8 cellular contexts compared by ENCODE assay signal in genomic region chr5:156402387-156402921, GRCh38.
DNase-seq lines count a peak whose midpoint lies in the region; ATAC-seq, FAIRE-seq and TF ChIP-seq lines count a peak whose summit lies in the region.

No MANE protein-coding gene starts in this region.

- no peaks in the 10 kb centered on the region for H3K27me3 Mint-ChIP-seq in stimulated activated naive B cell treated with anti-CD40 and anti-IgM and Interleukin-4, amounts not matched to agents 10 μg/mL and 1 μg/mL and 100 μg/mL, for 72 hours

- ATAC-seq in GM18861 (IDR thresholded peaks at IDR 0.05; ENCODE audit: unreplicated experiment) (peak; percentile 96), HG02642 (IDR thresholded peaks at IDR 0.05; ENCODE audit: poor library complexity, unreplicated experiment) (peak; percentile 98), GM12878 (peak; percentile 96)
- peak; percentile 90 to 94 for ATAC-seq in stimulated activated naive B cell treated with anti-CD40 and anti-IgM and Interleukin-4, amounts not matched to agents 10 μg/mL and 1 μg/mL and 100 μg/mL, for 72 hours (replicated peaks)

- RAD21 ChIA-PET in GM12878 (lab: Charles Lee; ENCODE audit: unreplicated experiment): interaction anchor here (0.6 to 1.6 kb wide), 4 partner anchors 25 to 531 kb away, joined by 3 to 7 read pairs (median 3); no protein-coding TSS in a partner anchor

- peaks cover 5 to 10% of the 10 kb centered on the region in 2 donors for H3K4me1 Mint-ChIP-seq in stimulated activated naive B cell treated with anti-CD40 and anti-IgM and Interleukin-4, amounts not matched to agents 10 μg/mL and 1 μg/mL and 100 μg/mL, for 72 hours

- no peak for TF ChIP-seq POLR2A in GM12878 (IDR thresholded peaks at IDR 0.05; ENCODE audit: low read depth, low read length)
- no peak for TF ChIP-seq POLR2A in tibial nerve (IDR thresholded peaks at IDR 0.05)

- H3K4me3 Mint-ChIP-seq in stimulated activated naive B cell treated with anti-CD40 and anti-IgM and Interleukin-4, amounts not matched to agents 10 μg/mL and 1 μg/mL and 100 μg/mL, for 72 hours: peak overlapping the region; percentile 24 to 33

- peak; percentile 89 for FAIRE-seq in GM12878 (lab: Jason Lieb, UNC)

- CTCF ChIA-PET in GM12878 (lab: Yijun Ruan, JAX): no interaction called here

- H4K20me1 ChIP-seq in GM12878 (ENCODE audit: control insufficient read depth, insufficient read depth): no peaks in the 10 kb centered on the region

- peak overlapping the region; percentile 89 for H3K4me2 ChIP-seq in GM12878 (ENCODE audit: control insufficient read depth, insufficient read depth)

- in situ Hi-C loops in GM12878 (cut with MboI): no loop called here

- 0 out of 2 replicates have a peak, but pooled peaks have one; percentile 27 for TF ChIP-seq RAD21 in GM12878 (IDR thresholded peaks at IDR 0.05; ENCODE audit: insufficient read depth, low read depth, low read length)

- no peaks in the 10 kb centered on the region for H3K36me3 Mint-ChIP-seq in stimulated activated naive B cell treated with anti-CD40 and anti-IgM and Interleukin-4, amounts not matched to agents 10 μg/mL and 1 μg/mL and 100 μg/mL, for 72 hours

- H3K4me3 ChIP-seq in GM12878 (peak overlapping the region; percentile 24; the same call in 1 of the 2 replicates), tibial nerve (no peak overlapping the region)

- SMC1A ChIA-PET in GM12878 (lab: Charles Lee; ENCODE audit: uncharacterized antibody, unreplicated experiment): interaction anchor here (1.1 to 1.7 kb wide), 4 partner anchors 8 to 50 kb away, joined by 4 to 5 read pairs (median 4); no protein-coding TSS in a partner anchor

- WGBS in GM12878 (ENCODE audit: insufficient coverage, insufficient replicate concordance, low lambda C conversion rate, missing lambda C conversion rate): under 1% methylated on average over 8 of the region's 8 CpGs
- WGBS in tibial nerve, 2 donors: 80 to 82% methylated on average over 8 of the region's 8 CpGs

- intact Hi-C loops in GM12878 (cut with micrococcal nuclease; ENCODE audit: unreplicated experiment): loop anchor here (1.0 to 10.0 kb wide), 3 partner anchors 26 to 732 kb away; no protein-coding TSS in a partner anchor

- H3K27ac ChIP-seq in GM12878 (ENCODE audit: control insufficient read depth, insufficient read depth) (no peak overlapping the region; the same call in 1 of the 2 replicates), tibial nerve (no peak overlapping the region)

- H3K27me3 ChIP-seq in GM12878 (replicated peaks in 1 of 2; ENCODE audit: control insufficient read depth in 2 of 2, insufficient read depth in 2 of 2, low read length in 1 of 2) (no peaks in the 10 kb centered on the region), tibial nerve (no peaks in the 10 kb centered on the region)

- no peaks in the 10 kb centered on the region for H3K36me3 ChIP-seq in GM12878 (ENCODE audit: control insufficient read depth in 2 of 2, insufficient read depth in 2 of 2, low read length in 1 of 2)
- H3K36me3 ChIP-seq in tibial nerve: no peaks in the 10 kb centered on the region

- H3K79me2 ChIP-seq in GM12878 (ENCODE audit: control insufficient read depth, insufficient read depth, low read length): no peaks in the 10 kb centered on the region

- no peak overlapping the region for H3K9ac ChIP-seq in GM12878 (ENCODE audit: control insufficient read depth, insufficient read depth, low read length)

- POLR2A ChIA-PET in GM12878 (lab: Charles Lee): interaction anchor here (1.2 kb wide), 1 partner anchor 80 kb away, joined by 6 read pairs; no protein-coding TSS in a partner anchor

- H3K4me1 ChIP-seq in GM12878 (ENCODE audit: control insufficient read depth, insufficient read depth, low read length): peaks cover 15% of the 10 kb centered on the region
- no peaks in the 10 kb centered on the region for H3K4me1 ChIP-seq in tibial nerve

- peak overlapping the region; percentile 90 for H2AFZ ChIP-seq in GM12878 (ENCODE audit: control insufficient read depth, low read depth, low read length)

- DNase-seq in NCI-H748 (lab: John Stamatoyannopoulos, UW; ENCODE audit: unreplicated experiment) (peak; percentile 88), GM12878 (ENCODE audit: low read depth, low spot score) (peak; percentile 87), MV-4-11 (lab: John Stamatoyannopoulos, UW) (no peak), tibial nerve (ENCODE audit: low spot score in 2 of 2) (no peak), HUDEP-2 (lab: John Stamatoyannopoulos, UW; ENCODE audit: unreplicated experiment in 76 of 76) (no peak)
- peak; percentile 59 for DNase-seq in stimulated activated naive B cell treated with anti-CD40 and anti-IgM and Interleukin-4, amounts not matched to agents 10 μg/mL and 1 μg/mL and 100 μg/mL, for 72 hours

- H3K9me3 Mint-ChIP-seq in stimulated activated naive B cell treated with anti-CD40 and anti-IgM and Interleukin-4, amounts not matched to agents 10 μg/mL and 1 μg/mL and 100 μg/mL, for 72 hours: peaks cover 0 to 5% of the 10 kb centered on the region in 2 donors

- TF ChIP-seq CTCF in GM12878 (IDR thresholded peaks at IDR 0.05 in 2 of 3, conservative IDR thresholded peaks at IDR 0.05 in 1 of 3; ENCODE audit: control insufficient read depth in 2 of 3, extremely low read depth in 1 of 3, insufficient read depth in 1 of 3, low read depth in 3 of 3, low read length in 3 of 3) (no peak), tibial nerve (IDR thresholded peaks at IDR 0.05) (no peak)

- no peaks in the 10 kb centered on the region for H3K9me3 ChIP-seq in GM12878 (replicated peaks; ENCODE audit: control insufficient read depth, insufficient read depth, low read length)
- no peaks in the 10 kb centered on the region for H3K9me3 ChIP-seq in tibial nerve

- no TSS peak for BruUV-seq in GM12878 (replicated peaks; lab: Mats Ljungman, UMichigan)

- H3K27ac Mint-ChIP-seq in stimulated activated naive B cell treated with anti-CD40 and anti-IgM and Interleukin-4, amounts not matched to agents 10 μg/mL and 1 μg/mL and 100 μg/mL, for 72 hours: peak overlapping the region; percentile 78

- TF ChIP-seq EP300 in GM12878 (IDR thresholded peaks at IDR 0.05; ENCODE audit: borderline replicate concordance in 1 of 2, control insufficient read depth in 1 of 2, low read depth in 2 of 2, low read length in 2 of 2): peak; percentile 26 to 56; a peak in 1 of 4 replicates
- no peak for TF ChIP-seq EP300 in tibial nerve (IDR thresholded peaks at IDR 0.05)

TF ChIP-seq in GM12878, 131 proteins besides CTCF, POLR2A, EP300 and RAD21 (continues in another document):
- TF ChIP-seq PAX8 (IDR thresholded peaks at IDR 0.05) (no peak), HCFC1 (IDR thresholded peaks at IDR 0.05; ENCODE audit: low read length) (no peak), RUNX3 (IDR thresholded peaks at IDR 0.05; ENCODE audit: low read length) (peak; percentile 41; the same call in 1 of the 2 replicates), DPF2 (IDR thresholded peaks at IDR 0.05) (peak; percentile 54; the same call in 1 of the 2 replicates), EZH2 (IDR thresholded peaks at IDR 0.05; ENCODE audit: borderline replicate concordance, control insufficient read depth, low read depth, low read length) (no peak), ATF2 (IDR thresholded peaks at IDR 0.05; ENCODE audit: low read length) (peak; percentile 80), RELB (IDR thresholded peaks at IDR 0.05; ENCODE audit: low read depth) (peak; percentile 97), SUPT20H (IDR thresholded peaks at IDR 0.05; ENCODE audit: borderline replicate concordance, control insufficient read depth, low read depth, low read length) (no peak)

Comparison
In these comparisons a context has a peak if more than half of its experiments do, and no peak if none do; other contexts are left out.
1. DNase-seq: peak in NCI-H748 (single experiment), GM12878 (single experiment) and stimulated activated naive B cell treated with anti-CD40 and anti-IgM and Interleukin-4, amounts not matched to agents 10 μg/mL and 1 μg/mL and 100 μg/mL, for 72 hours (single experiment); none in MV-4-11 (single experiment), tibial nerve (0 of 2) and HUDEP-2 (0 of 76).
2. Peak in every context shown above with its lines, with median percentiles within 50 percentile points of each other: ATAC-seq.